ENCODE assay signal across 17 cellular contexts in genomic region chr6:158056804-158057203, GRCh38.
DNase-seq lines count a peak whose midpoint lies in the region; ATAC-seq and TF ChIP-seq lines count a peak whose summit lies in the region.
"Had no signal": no experiment of that assay in that cellular context is flagged by ENCODE, and none has a peak within 500 bp of the region (broad histone marks: within the 10 kb centered on the region; RNA-seq: fewer than 3 reads in every experiment).

No MANE protein-coding gene starts in this region.

- H3K27ac ChIP-seq in SK-N-SH (ENCODE audit: low read depth in 2 of 2, low read length in 1 of 2) (peak overlapping the region in 1 of 2 experiments; percentile 99; a peak in 2 of 4 replicates), RWPE2 (ENCODE audit: poor library complexity, severe bottlenecking) (peak overlapping the region; percentile 88), epithelial cell of prostate (peak overlapping the region; percentile 88), skeletal muscle tissue (ENCODE audit: low read depth, low read length) (peak overlapping the region; percentile 44)
- H3K27ac ChIP-seq: 22Rv1 had no signal

- peaks cover 38% of the 10 kb centered on the region for H3K79me2 ChIP-seq in SK-N-SH (ENCODE audit: insufficient read depth)

- 91% methylated on average over 8 of the region's 9 CpGs for WGBS in SK-N-SH (ENCODE audit: low lambda C conversion rate)

- TF ChIP-seq CTCF in SK-N-SH (IDR thresholded peaks at IDR 0.05): no peak
- TF ChIP-seq CTCF in RWPE2 (IDR thresholded peaks at IDR 0.05; ENCODE audit: poor library complexity, severe bottlenecking): no peak

- no peaks in the 10 kb centered on the region for H4K20me1 ChIP-seq in SK-N-SH (ENCODE audit: insufficient read depth)

- no peak overlapping the region for H2AFZ ChIP-seq in SK-N-SH (ENCODE audit: low read depth)

- H3K4me3 ChIP-seq in SK-N-SH (ENCODE audit: low read depth in 2 of 2, low read length in 1 of 2) (0 out of 4 replicates have a peak overlapping the region, but pooled peaks of 1 of the 2 experiments have one; percentile 37), RWPE2 (ENCODE audit: severe bottlenecking) (no peak overlapping the region), skeletal muscle tissue (ENCODE audit: low read length in 3 of 3) (no peak overlapping the region)
- H3K4me3 ChIP-seq: BLaER1 treated with 17β-estradiol and CSF1 and Interleukin-3, amounts not matched to agents 10 nM and 100 nM; GM12878 had no signal

- no peak for ATAC-seq in SK-N-SH treated with all-trans-retinoic acid at 6 μM for 48 hours
- no peak for ATAC-seq in RWPE2 (ENCODE audit: low read depth)
- no peak for ATAC-seq in GM21529 (IDR thresholded peaks at IDR 0.05; ENCODE audit: unreplicated experiment)
- no peak for ATAC-seq in GM18873 (IDR thresholded peaks at IDR 0.05; ENCODE audit: low FRiP score, unreplicated experiment)
- ATAC-seq: left lobe of liver had no signal

- peak overlapping the region; percentile 64 for H3K4me2 ChIP-seq in SK-N-SH

- POLR2A ChIA-PET in SK-N-SH (lab: Yijun Ruan, JAX): no interaction called here

- DNase-seq in SK-N-SH: no peak
- DNase-seq in RWPE2 (ENCODE audit: low spot score): no peak
- DNase-seq in epithelial cell of prostate (ENCODE audit: low read depth, low spot score): no peak
- DNase-seq in NCI-H2029 (lab: John Stamatoyannopoulos, UW): no peak
- DNase-seq: activated gamma-delta T cell treated with Interleukin-2 at 50 U/mL for 16 hours, GF-D8, NCI-H1417, NCI-H2171, NCI-H69 had no signal

- H3K27me3 ChIP-seq in SK-N-SH (ENCODE audit: insufficient read depth): no peaks in the 10 kb centered on the region
- H3K27me3 ChIP-seq in RWPE2 (ENCODE audit: insufficient read depth, poor library complexity, severe bottlenecking): no peaks in the 10 kb centered on the region
- no peaks in the 10 kb centered on the region for H3K27me3 ChIP-seq in skeletal muscle tissue (ENCODE audit: control insufficient read depth in 3 of 3, insufficient read depth in 3 of 3, low read length in 3 of 3)

- CTCF ChIA-PET in SK-N-SH (lab: Yijun Ruan, JAX): interaction anchor here (0.9 to 5.6 kb wide), 2 partner anchors 10 to 15 kb away, joined by 3 to 29 read pairs; no protein-coding TSS in a partner anchor

- H3F3A ChIP-seq in SK-N-SH (replicated peaks; ENCODE audit: insufficient read depth): peaks cover 61% of the 10 kb centered on the region

- H3K4me1 ChIP-seq in SK-N-SH (ENCODE audit: control insufficient read depth in 1 of 2, insufficient read depth in 2 of 2, low read depth in 1 of 2, low read length in 1 of 2) (peaks cover 14 to 39% of the 10 kb centered on the region in 2 experiments; a peak in 3 of 4 replicates), RWPE2 (ENCODE audit: insufficient read depth, poor library complexity, severe bottlenecking) (peaks cover 33% of the 10 kb centered on the region), skeletal muscle tissue (ENCODE audit: control insufficient read depth in 3 of 3, insufficient read depth in 3 of 3, low read length in 3 of 3) (peaks cover 18 to 33% (median 28%) of the 10 kb centered on the region in 3 donors)

- no peaks in the 10 kb centered on the region for H3K9me3 ChIP-seq in SK-N-SH
- H3K9me3 ChIP-seq in RWPE2 (ENCODE audit: severe bottlenecking): no peaks in the 10 kb centered on the region
- H3K9me3 ChIP-seq in skeletal muscle tissue (ENCODE audit: control insufficient read depth in 3 of 3, low read length in 3 of 3): no peaks in the 10 kb centered on the region

- H3K36me3 ChIP-seq in SK-N-SH (replicated peaks in 1 of 2; ENCODE audit: control insufficient read depth in 1 of 2, insufficient read depth in 2 of 2, low read length in 1 of 2) (peaks cover 0 to 49% of the 10 kb centered on the region in 2 experiments), RWPE2 (ENCODE audit: low read depth) (no peaks in the 10 kb centered on the region), skeletal muscle tissue (ENCODE audit: control insufficient read depth in 3 of 3, insufficient read depth in 3 of 3, low read length in 3 of 3) (peaks cover 0 to 14% (median 1%) of the 10 kb centered on the region in 3 donors)
- H3K36me3 ChIP-seq: BLaER1 treated with 17β-estradiol and CSF1 and Interleukin-3, amounts not matched to agents 10 nM and 100 nM had no signal

- TF ChIP-seq RAD21 in SK-N-SH (IDR thresholded peaks at IDR 0.05; ENCODE audit: low read length): no peak

- no peak for TF ChIP-seq EP300 in SK-N-SH (IDR thresholded peaks at IDR 0.05; ENCODE audit: borderline replicate concordance in 1 of 2, low read depth in 1 of 2, low read length in 1 of 2)

- H3K9ac ChIP-seq in SK-N-SH (peak overlapping the region; percentile 83), skeletal muscle tissue (ENCODE audit: low read depth in 1 of 3, low read length in 3 of 3) (no peak overlapping the region)

- H3K9me2 ChIP-seq in SK-N-SH: no peaks in the 10 kb centered on the region

TF ChIP-seq in SK-N-SH, 30 proteins besides CTCF, POLR2A, EP300 and RAD21 (continues in another document):
- no peak for TF ChIP-seq NFIC (IDR thresholded peaks at IDR 0.05; ENCODE audit: borderline replicate concordance)
- TF ChIP-seq JUND (IDR thresholded peaks at IDR 0.05): no peak
- TF ChIP-seq GABPA (IDR thresholded peaks at IDR 0.05; ENCODE audit: low read depth): no peak
- no peak for TF ChIP-seq FOXM1 (IDR thresholded peaks at IDR 0.05; ENCODE audit: low read depth)
- no peak for TF ChIP-seq MXI1 (IDR thresholded peaks at IDR 0.05; ENCODE audit: low read depth, low read length)
- TF ChIP-seq TAF1 (IDR thresholded peaks at IDR 0.05; ENCODE audit: borderline replicate concordance, low read depth, low read length): no peak
- no peak for TF ChIP-seq EZH2phosphoT487 (IDR thresholded peaks at IDR 0.05; ENCODE audit: borderline replicate concordance, low read depth)
- TF ChIP-seq SMC3 (IDR thresholded peaks at IDR 0.05; ENCODE audit: low read depth, low read length): no peak
- TF ChIP-seq MEF2A (IDR thresholded peaks at IDR 0.05; ENCODE audit: borderline replicate concordance, low read depth): no peak

TF ChIP-seq in SK-N-SH treated with all-trans-retinoic acid at 6 μM for 48 hours, 23 proteins besides CTCF, POLR2A, EP300 and RAD21:
- TF ChIP-seq PPARA (CRISPR knock-in tag; IDR thresholded peaks at IDR 0.05; ENCODE audit: borderline replicate concordance) (no peak), TCF4 (CRISPR knock-in tag; IDR thresholded peaks at IDR 0.05; ENCODE audit: borderline replicate concordance) (no peak), PATZ1 (CRISPR knock-in tag; IDR thresholded peaks at IDR 0.05; ENCODE audit: borderline replicate concordance) (no peak), TSHZ2 (CRISPR knock-in tag; IDR thresholded peaks at IDR 0.05) (no peak)
